36 cellular contexts compared by ENCODE assay signal in genomic region chr1:235562589-235562988, GRCh38.
"Had no signal": no experiment of that assay in that cellular context is flagged by ENCODE, and none has a peak within 500 bp of the region (broad histone marks: within the 10 kb centered on the region; RNA-seq: fewer than 3 reads in every experiment).

No MANE protein-coding gene starts in this region.

- H3K9me3 ChIP-seq: MG63 had no signal

- H3K27me3 ChIP-seq: MG63 had no signal

- H3K36me3 ChIP-seq: MG63 had no signal

- DNase-seq: Karpas-422, Kasumi-1, MG63, MM.1S, MV-4-11, NCI-H1048, NCI-H1092, NCI-H1092 treated with DMSO at 0.1 percent for 48 hours, NCI-H1105, NCI-H1105 treated with DMSO at 0.1 percent for 48 hours, NCI-H1417, NCI-H1417 treated with DMSO at 0.1 percent for 48 hours, NCI-H1436, NCI-H1436 treated with DMSO at 0.1 percent for 48 hours, NCI-H146, NCI-H1694, NCI-H1694 treated with DMSO at 0.1 percent for 48 hours, NCI-H187, NCI-H187 treated with DMSO at 0.1 percent for 48 hours, NCI-H1930, NCI-H2029, NCI-H2029 treated with DMSO at 0.1 percent for 48 hours, NCI-H2081, NCI-H2081 treated with DMSO at 0.1 percent for 48 hours, NCI-H2107, NCI-H2171, NCI-H2171 treated with DMSO at 0.1 percent for 48 hours, NCI-H2227 treated with DMSO at 0.1 percent for 48 hours, NCI-H226, NCI-H345, NCI-H446, NCI-H446 treated with DMSO at 0.1 percent for 48 hours, NCI-H510A, NCI-H510A treated with DMSO at 0.1 percent for 48 hours, NCI-H524, NCI-H524 treated with DMSO at 0.1 percent for 48 hours had no signal

- H3K4me3 ChIP-seq: MG63 had no signal
